Comparison of ENCODE assay signal across 1 cellular context in genomic region chr2:109030870-109031480, GRCh38.
A peak's percentile ranks its signal among the peaks of the same experiment; 100 is the strongest.
TF ChIP-seq lines count a peak whose summit lies in the region.

No MANE protein-coding gene starts in this region.

TF ChIP-seq in H1, 55 proteins besides CTCF, POLR2A, EP300 and RAD21:
- no peak for TF ChIP-seq SAP30 (IDR thresholded peaks at IDR 0.05; ENCODE audit: insufficient read depth, insufficient replicate concordance, low read length)
- peak; percentile 57; the same call in 1 of the 2 replicates for TF ChIP-seq CEBPB (IDR thresholded peaks at IDR 0.05; ENCODE audit: low read depth, low read length)
- TF ChIP-seq RNF2 (IDR thresholded peaks at IDR 0.05; ENCODE audit: borderline replicate concordance, low read depth, low read length, missing control alignments, poor library complexity, severe bottlenecking) = peak; percentile 4
- TF ChIP-seq EZH2 (IDR thresholded peaks at IDR 0.05; ENCODE audit: low read depth, low read length, severe bottlenecking) = peak; percentile 23
TF ChIP-seq in H1: peak in this region for 3.
